ENCODE assay signal across 8 cellular contexts in the genomic region with DNA sequence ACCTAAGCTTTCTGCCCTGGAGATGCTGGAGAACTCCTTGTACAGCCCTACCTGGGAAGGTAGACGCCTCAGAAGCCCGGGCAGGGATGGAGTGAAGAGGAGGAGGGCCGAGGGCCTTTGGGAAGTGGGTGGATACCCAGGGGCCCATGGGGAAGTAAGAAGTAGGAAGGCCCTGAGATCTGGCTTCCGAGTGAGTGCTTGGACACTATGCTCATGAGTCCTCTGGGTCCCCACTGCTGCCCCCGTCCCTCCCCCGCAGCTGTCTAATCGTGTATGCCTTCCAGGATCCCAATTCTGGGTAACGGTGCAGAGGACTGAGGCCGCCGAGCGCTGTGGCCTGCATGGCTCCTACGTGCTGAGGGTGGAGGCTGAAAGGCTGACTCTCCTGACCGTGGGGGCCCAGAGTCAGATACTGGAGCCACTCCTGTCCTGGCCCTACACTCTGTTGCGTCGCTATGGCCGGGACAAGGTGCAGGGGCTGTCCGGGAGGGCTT. TPM values are rescaled to one million over a fixed set of nuclear protein-coding genes. Genes with fewer than 3 reads are reported as not detected.
A peak's percentile ranks its signal among the peaks of the same experiment; 100 is the strongest.
DNase-seq lines count a peak whose midpoint lies in the region; ATAC-seq and TF ChIP-seq lines count a peak whose summit lies in the region.

No MANE protein-coding gene starts in this region.

- peak overlapping the region; percentile 97 for H3K4me3 Mint-ChIP-seq in activated T-helper 2 cell treated with anti-CD3 and anti-CD28 coated beads, Interferon-gamma antibody, Interleukin-2, Interleukin-4, amounts not matched to agents 10 μg/mL and 5 μg/mL and 100 μg/mL, durations not matched to agents 14 hours and 24 hours and 36 hours (ENCODE audit: low read depth)

- no peak for ATAC-seq in HG02588 (IDR thresholded peaks at IDR 0.05; ENCODE audit: unreplicated experiment)
- no peak for ATAC-seq in GM19395 (IDR thresholded peaks at IDR 0.05; ENCODE audit: unreplicated experiment)

- peak overlapping the region; percentile 96 for H3K27ac Mint-ChIP-seq in activated T-helper 2 cell treated with anti-CD3 and anti-CD28 coated beads, Interferon-gamma antibody, Interleukin-2, Interleukin-4, amounts not matched to agents 10 μg/mL and 5 μg/mL and 100 μg/mL, durations not matched to agents 14 hours and 24 hours and 36 hours

- H3K9me3 Mint-ChIP-seq in activated T-helper 2 cell treated with anti-CD3 and anti-CD28 coated beads, Interferon-gamma antibody, Interleukin-2, Interleukin-4, amounts not matched to agents 10 μg/mL and 5 μg/mL and 100 μg/mL, durations not matched to agents 14 hours and 24 hours and 36 hours = no peaks in the 10 kb centered on the region

- H3K4me1 ChIP-seq in stomach = peaks cover 0 to 65% (median 41%) of the 10 kb centered on the region in 4 donors

- no peak for TF ChIP-seq EP300 in stomach (IDR thresholded peaks at IDR 0.05)

- peaks cover 8 to 14% (median 10%) of the 10 kb centered on the region in 4 donors for H3K36me3 ChIP-seq in stomach

- peaks cover 25% of the 10 kb centered on the region for H3K36me3 Mint-ChIP-seq in activated T-helper 2 cell treated with anti-CD3 and anti-CD28 coated beads, Interferon-gamma antibody, Interleukin-2, Interleukin-4, amounts not matched to agents 10 μg/mL and 5 μg/mL and 100 μg/mL, durations not matched to agents 14 hours and 24 hours and 36 hours (ENCODE audit: low read depth)

- no peaks in the 10 kb centered on the region for H3K27me3 ChIP-seq in stomach

- peaks cover 30% of the 10 kb centered on the region for H3K4me1 Mint-ChIP-seq in activated T-helper 2 cell treated with anti-CD3 and anti-CD28 coated beads, Interferon-gamma antibody, Interleukin-2, Interleukin-4, amounts not matched to agents 10 μg/mL and 5 μg/mL and 100 μg/mL, durations not matched to agents 14 hours and 24 hours and 36 hours (ENCODE audit: low read depth)

- 58 to 76% (median 66%) methylated on average over 11 to 17 of the region's 17 CpGs for WGBS in stomach, 5 donors

- peak overlapping the region; percentile 78 to 85 (median 80) for H3K4me3 ChIP-seq in stomach

- intact Hi-C loops in activated T-helper 2 cell treated with anti-CD3 and anti-CD28 coated beads, Interferon-gamma antibody, Interleukin-2, Interleukin-4, amounts not matched to agents 10 μg/mL and 5 μg/mL and 100 μg/mL, durations not matched to agents 14 hours and 24 hours and 36 hours (cut with micrococcal nuclease) = loop anchor here (2.0 kb wide), 1 partner anchor 29 kb away; no protein-coding TSS in a partner anchor
- intact Hi-C loops in stomach (cut with DNase I; ENCODE audit: low total_unique reads) = no loop called here

- peak overlapping the region; percentile 88 to 94 (median 91) for H3K27ac ChIP-seq in stomach

- no peak for TF ChIP-seq CTCF in stomach (IDR thresholded peaks at IDR 0.05)

- TF ChIP-seq POLR2A in stomach (IDR thresholded peaks at IDR 0.05) = no peak

- no peaks in the 10 kb centered on the region for H3K9me3 ChIP-seq in stomach

- no peaks in the 10 kb centered on the region for H3K27me3 Mint-ChIP-seq in activated T-helper 2 cell treated with anti-CD3 and anti-CD28 coated beads, Interferon-gamma antibody, Interleukin-2, Interleukin-4, amounts not matched to agents 10 μg/mL and 5 μg/mL and 100 μg/mL, durations not matched to agents 14 hours and 24 hours and 36 hours (ENCODE audit: low read depth)

- DNase-seq in NOMO-1 (lab: John Stamatoyannopoulos, UW; ENCODE audit: unreplicated experiment in 2 of 2) (peak; percentile 35 to 49), NOMO-1 treated with dmso at 0.1 percent for 144 hours (lab: John Stamatoyannopoulos, UW; ENCODE audit: unreplicated experiment) (no peak), left kidney (ENCODE audit: low read depth, low spot score) (peak; percentile 26), stomach (no peak), NCI-H146 (lab: John Stamatoyannopoulos, UW) (no peak)
- no peak for DNase-seq in activated T-helper 2 cell treated with anti-CD3 and anti-CD28 coated beads, Interferon-gamma antibody, Interleukin-2, Interleukin-4, amounts not matched to agents 10 μg/mL and 5 μg/mL and 100 μg/mL, durations not matched to agents 14 hours and 24 hours and 36 hours (ENCODE audit: low spot score)

RNA-seq across cellular contexts. Expression of a gene that starts 1.1 kb away (rescaled TPM):
- 41.0 and 41.4 TPM in 2 replicates for total RNA-seq in activated T-helper 2 cell treated with anti-CD3 and anti-CD28 coated beads, Interferon-gamma antibody, Interleukin-2, Interleukin-4, amounts not matched to agents 10 μg/mL and 5 μg/mL and 100 μg/mL, durations not matched to agents 14 hours and 24 hours and 36 hours
- 10 to 100 TPM in 3 of 5 donors, 1 to 10 TPM in 2; 5.9 to 89.3 (median 12.2) TPM for total RNA-seq in stomach
- polyA plus RNA-seq in stomach = 10 to 100 TPM in 2 of 3 donors, 1 to 10 TPM in 1; 8.8 to 17.7 (median 17.4) TPM

RNA-seq across cellular contexts. Expression of a gene that starts 1.9 kb away (rescaled TPM):
- 1.7 and 2.1 TPM in 2 replicates for total RNA-seq in activated T-helper 2 cell treated with anti-CD3 and anti-CD28 coated beads, Interferon-gamma antibody, Interleukin-2, Interleukin-4, amounts not matched to agents 10 μg/mL and 5 μg/mL and 100 μg/mL, durations not matched to agents 14 hours and 24 hours and 36 hours
- 10 to 100 TPM in 2 of 5 donors, 1 to 10 TPM in 2, under 1 TPM in 1; 0.89 to 49.0 (median 5.0) TPM for total RNA-seq in stomach
- 1 to 10 TPM in 2 of 3 donors, under 1 TPM in 1; 0.76 to 1.6 (median 1.1) TPM for polyA plus RNA-seq in stomach

RNA-seq across cellular contexts. Expression of a gene that starts 25.9 kb away (rescaled TPM):
- total RNA-seq in activated T-helper 2 cell treated with anti-CD3 and anti-CD28 coated beads, Interferon-gamma antibody, Interleukin-2, Interleukin-4, amounts not matched to agents 10 μg/mL and 5 μg/mL and 100 μg/mL, durations not matched to agents 14 hours and 24 hours and 36 hours = 61.5 and 64.1 TPM in 2 replicates
- total RNA-seq in stomach = 10 to 100 TPM in 4 of 5 donors, 1 to 10 TPM in 1; 7.6 to 60.0 (median 23.7) TPM
- 10 to 100 TPM; 24.4 to 31.2 (median 25.5) TPM for polyA plus RNA-seq in stomach

RNA-seq across cellular contexts. Expression of a gene that starts 26.2 kb away (rescaled TPM):
- 155 TPM in 2 replicates for total RNA-seq in activated T-helper 2 cell treated with anti-CD3 and anti-CD28 coated beads, Interferon-gamma antibody, Interleukin-2, Interleukin-4, amounts not matched to agents 10 μg/mL and 5 μg/mL and 100 μg/mL, durations not matched to agents 14 hours and 24 hours and 36 hours
- total RNA-seq in stomach = 100 to 1,000 TPM in 4 of 5 donors, 10 to 100 TPM in 1; 74.4 to 244 (median 173) TPM
- polyA plus RNA-seq in stomach = 100 to 1,000 TPM in 2 of 3 donors, 10 to 100 TPM in 1; 97.9 to 235 (median 139) TPM

RNA-seq across cellular contexts. Expression of a gene that starts 29.6 kb away (rescaled TPM):
- 0.39 and 0.94 TPM in 2 replicates for total RNA-seq in activated T-helper 2 cell treated with anti-CD3 and anti-CD28 coated beads, Interferon-gamma antibody, Interleukin-2, Interleukin-4, amounts not matched to agents 10 μg/mL and 5 μg/mL and 100 μg/mL, durations not matched to agents 14 hours and 24 hours and 36 hours
- 10 to 100 TPM in 4 of 5 donors, 1 to 10 TPM in 1; 6.6 to 42.6 (median 22.8) TPM for total RNA-seq in stomach
- 1 to 10 TPM; 2.1 to 5.3 (median 4.1) TPM for polyA plus RNA-seq in stomach

Comparison
In these comparisons a context has a peak if more than half of its experiments do, and no peak if none do; other contexts are left out.
1. DNase-seq: peak in NOMO-1 (2 of 2) and left kidney (single experiment); none in NOMO-1 treated with dmso at 0.1 percent for 144 hours (single experiment), activated T-helper 2 cell treated with anti-CD3 and anti-CD28 coated beads, Interferon-gamma antibody, Interleukin-2, Interleukin-4, amounts not matched to agents 10 μg/mL and 5 μg/mL and 100 μg/mL, durations not matched to agents 14 hours and 24 hours and 36 hours (single experiment), stomach (single experiment) and NCI-H146 (single experiment).